Comparison of ENCODE assay signal across 1 cellular context in the genomic region with DNA sequence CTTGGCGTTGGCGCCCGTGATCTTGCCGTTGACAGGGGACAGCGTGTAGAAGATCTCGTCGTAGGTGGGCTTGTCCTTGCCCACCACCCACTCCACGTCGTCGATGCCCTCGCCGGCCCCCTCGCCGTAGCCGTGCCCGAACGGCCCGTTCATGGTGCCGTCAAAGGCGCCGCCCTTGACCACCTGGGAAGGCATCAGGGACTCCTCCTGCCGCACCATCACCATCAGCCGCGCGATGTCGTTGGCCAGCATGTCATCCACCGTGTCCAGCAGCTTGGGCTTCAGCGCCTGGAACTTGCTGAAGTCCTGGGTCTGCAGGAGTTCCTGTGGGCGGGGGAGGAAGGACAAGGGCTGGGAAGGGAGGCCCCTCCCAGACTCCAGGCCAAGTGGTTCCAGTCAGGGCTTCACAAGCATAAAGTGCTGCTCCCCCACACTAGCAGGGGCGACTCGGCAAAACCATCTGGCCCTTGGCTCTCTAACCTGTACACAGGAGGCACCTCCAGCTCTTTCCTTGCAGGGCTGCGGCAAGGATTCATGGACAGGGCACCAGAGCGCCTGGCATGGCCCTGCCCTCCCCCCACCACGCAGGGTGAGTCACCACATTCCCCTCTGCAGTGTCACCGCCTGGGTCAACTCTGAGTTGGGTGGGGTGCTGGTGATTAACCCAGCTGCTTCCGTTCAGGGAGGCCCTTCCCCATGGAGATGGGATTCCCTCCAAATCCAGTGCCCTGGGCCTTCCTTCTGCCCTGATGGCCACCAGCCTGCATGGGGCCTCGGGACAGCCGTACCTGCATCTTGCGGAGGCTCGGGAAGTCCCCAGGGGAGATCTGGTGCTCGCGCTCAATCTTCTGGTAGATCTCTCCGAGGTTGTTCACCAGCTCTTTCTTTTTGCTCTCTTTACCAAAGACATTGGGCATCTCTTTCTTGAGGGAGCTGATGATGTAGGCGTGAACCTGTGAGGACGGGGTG.
TF ChIP-seq lines count a peak whose summit lies in the region.

No MANE protein-coding gene starts in this region.

TF ChIP-seq in K562, 482 proteins besides CTCF, POLR2A, EP300 and RAD21 (continued from another document and continues in another):
- TF ChIP-seq, protein P1, sequence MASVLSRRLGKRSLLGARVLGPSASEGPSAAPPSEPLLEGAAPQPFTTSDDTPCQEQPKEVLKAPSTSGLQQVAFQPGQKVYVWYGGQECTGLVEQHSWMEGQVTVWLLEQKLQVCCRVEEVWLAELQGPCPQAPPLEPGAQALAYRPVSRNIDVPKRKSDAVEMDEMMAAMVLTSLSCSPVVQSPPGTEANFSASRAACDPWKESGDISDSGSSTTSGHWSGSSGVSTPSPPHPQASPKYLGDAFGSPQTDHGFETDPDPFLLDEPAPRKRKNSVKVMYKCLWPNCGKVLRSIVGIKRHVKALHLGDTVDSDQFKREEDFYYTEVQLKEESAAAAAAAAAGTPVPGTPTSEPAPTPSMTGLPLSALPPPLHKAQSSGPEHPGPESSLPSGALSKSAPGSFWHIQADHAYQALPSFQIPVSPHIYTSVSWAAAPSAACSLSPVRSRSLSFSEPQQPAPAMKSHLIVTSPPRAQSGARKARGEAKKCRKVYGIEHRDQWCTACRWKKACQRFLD (CRISPR knock-in tag; IDR thresholded peaks at IDR 0.05) = peak; percentile 76; the same call in 1 of the 2 replicates
- no peak for TF ChIP-seq ZFP91 (CRISPR knock-in tag; IDR thresholded peaks at IDR 0.05)
- TF ChIP-seq ZNF551 (CRISPR knock-in tag; IDR thresholded peaks at IDR 0.05) = no peak
- TF ChIP-seq MBD2 (IDR thresholded peaks at IDR 0.05; ENCODE audit: borderline replicate concordance, low read depth) = peak; percentile 70
- no peak for TF ChIP-seq RBM25 (IDR thresholded peaks at IDR 0.05; ENCODE audit: low read depth, low read length, severe bottlenecking)
- TF ChIP-seq IFI16 (CRISPR knock-in tag; IDR thresholded peaks at IDR 0.05) = no peak
- no peak; the same call in 1 of the 2 replicates for TF ChIP-seq POLR2AphosphoS5 (IDR thresholded peaks at IDR 0.05; ENCODE audit: control insufficient read depth, insufficient read depth, low read depth, low read length)
- TF ChIP-seq, protein P2, sequence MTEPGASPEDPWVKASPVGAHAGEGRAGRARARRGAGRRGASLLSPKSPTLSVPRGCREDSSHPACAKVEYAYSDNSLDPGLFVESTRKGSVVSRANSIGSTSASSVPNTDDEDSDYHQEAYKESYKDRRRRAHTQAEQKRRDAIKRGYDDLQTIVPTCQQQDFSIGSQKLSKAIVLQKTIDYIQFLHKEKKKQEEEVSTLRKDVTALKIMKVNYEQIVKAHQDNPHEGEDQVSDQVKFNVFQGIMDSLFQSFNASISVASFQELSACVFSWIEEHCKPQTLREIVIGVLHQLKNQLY (CRISPR knock-in tag; conservative IDR thresholded peaks at IDR 0.05) = no peak
- peak; percentile 71; the same call in 1 of the 2 replicates for TF ChIP-seq KLF1 (tag; IDR thresholded peaks at IDR 0.05)
- TF ChIP-seq ZBTB17 (CRISPR knock-in tag; IDR thresholded peaks at IDR 0.05) = no peak
- no peak for TF ChIP-seq SP2 (IDR thresholded peaks at IDR 0.05; ENCODE audit: extremely low read depth, low read depth, low read length, poor library complexity, severe bottlenecking)
- TF ChIP-seq, protein P3, sequence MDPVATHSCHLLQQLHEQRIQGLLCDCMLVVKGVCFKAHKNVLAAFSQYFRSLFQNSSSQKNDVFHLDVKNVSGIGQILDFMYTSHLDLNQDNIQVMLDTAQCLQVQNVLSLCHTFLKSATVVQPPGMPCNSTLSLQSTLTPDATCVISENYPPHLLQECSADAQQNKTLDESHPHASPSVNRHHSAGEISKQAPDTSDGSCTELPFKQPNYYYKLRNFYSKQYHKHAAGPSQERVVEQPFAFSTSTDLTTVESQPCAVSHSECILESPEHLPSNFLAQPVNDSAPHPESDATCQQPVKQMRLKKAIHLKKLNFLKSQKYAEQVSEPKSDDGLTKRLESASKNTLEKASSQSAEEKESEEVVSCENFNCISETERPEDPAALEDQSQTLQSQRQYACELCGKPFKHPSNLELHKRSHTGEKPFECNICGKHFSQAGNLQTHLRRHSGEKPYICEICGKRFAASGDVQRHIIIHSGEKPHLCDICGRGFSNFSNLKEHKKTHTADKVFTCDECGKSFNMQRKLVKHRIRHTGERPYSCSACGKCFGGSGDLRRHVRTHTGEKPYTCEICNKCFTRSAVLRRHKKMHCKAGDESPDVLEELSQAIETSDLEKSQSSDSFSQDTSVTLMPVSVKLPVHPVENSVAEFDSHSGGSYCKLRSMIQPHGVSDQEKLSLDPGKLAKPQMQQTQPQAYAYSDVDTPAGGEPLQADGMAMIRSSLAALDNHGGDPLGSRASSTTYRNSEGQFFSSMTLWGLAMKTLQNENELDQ (CRISPR knock-in tag; IDR thresholded peaks at IDR 0.05; ENCODE audit: borderline replicate concordance) = no peak
- TF ChIP-seq SOX6 (IDR thresholded peaks at IDR 0.05) = peak; percentile 46; the same call in 1 of the 2 replicates
- TF ChIP-seq ZNF75A (CRISPR knock-in tag; IDR thresholded peaks at IDR 0.05) = no peak
- TF ChIP-seq TEAD4 (IDR thresholded peaks at IDR 0.05; ENCODE audit: low read length) = peak; percentile 89
- TF ChIP-seq TEAD4 (CRISPR knock-in tag; IDR thresholded peaks at IDR 0.05; ENCODE audit: borderline replicate concordance) = peak; percentile 97
- no peak for TF ChIP-seq NCOA4 (IDR thresholded peaks at IDR 0.05; ENCODE audit: partially characterized antibody)
- no peak for TF ChIP-seq ZNF79 (CRISPR knock-in tag; IDR thresholded peaks at IDR 0.05; ENCODE audit: low read depth)
- TF ChIP-seq PHB (CRISPR knock-in tag; IDR thresholded peaks at IDR 0.05) = no peak
- no peak for TF ChIP-seq EHMT2 (IDR thresholded peaks at IDR 0.05)
- TF ChIP-seq DIDO1 (tag; IDR thresholded peaks at IDR 0.05; ENCODE audit: low read depth) = no peak
- TF ChIP-seq, protein P4, sequence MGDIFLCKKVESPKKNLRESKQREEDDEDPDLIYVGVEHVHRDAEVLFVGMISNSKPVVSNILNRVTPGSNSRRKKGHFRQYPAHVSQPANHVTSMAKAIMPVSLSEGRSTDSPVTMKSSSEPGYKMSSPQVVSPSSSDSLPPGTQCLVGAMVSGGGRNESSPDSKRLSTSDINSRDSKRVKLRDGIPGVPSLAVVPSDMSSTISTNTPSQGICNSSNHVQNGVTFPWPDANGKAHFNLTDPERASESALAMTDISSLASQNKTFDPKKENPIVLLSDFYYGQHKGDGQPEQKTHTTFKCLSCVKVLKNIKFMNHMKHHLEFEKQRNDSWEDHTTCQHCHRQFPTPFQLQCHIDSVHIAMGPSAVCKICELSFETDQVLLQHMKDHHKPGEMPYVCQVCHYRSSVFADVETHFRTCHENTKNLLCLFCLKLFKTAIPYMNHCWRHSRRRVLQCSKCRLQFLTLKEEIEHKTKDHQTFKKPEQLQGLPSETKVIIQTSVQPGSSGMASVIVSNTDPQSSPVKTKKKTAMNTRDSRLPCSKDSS (IDR thresholded peaks at IDR 0.05; ENCODE audit: low read depth, partially characterized antibody) = no peak
- TF ChIP-seq PHF8 (IDR thresholded peaks at IDR 0.05; ENCODE audit: borderline replicate concordance, low read length) = no peak
- no peak for TF ChIP-seq ZKSCAN8 (CRISPR knock-in tag; IDR thresholded peaks at IDR 0.05)
- TF ChIP-seq MBD1 (CRISPR knock-in tag; IDR thresholded peaks at IDR 0.05) = no peak
- no peak for TF ChIP-seq MEIS2 (IDR thresholded peaks at IDR 0.05; ENCODE audit: partially characterized antibody)
- no peak for TF ChIP-seq RBM15 (IDR thresholded peaks at IDR 0.05; ENCODE audit: insufficient read depth, low read length)
- TF ChIP-seq, protein P5, sequence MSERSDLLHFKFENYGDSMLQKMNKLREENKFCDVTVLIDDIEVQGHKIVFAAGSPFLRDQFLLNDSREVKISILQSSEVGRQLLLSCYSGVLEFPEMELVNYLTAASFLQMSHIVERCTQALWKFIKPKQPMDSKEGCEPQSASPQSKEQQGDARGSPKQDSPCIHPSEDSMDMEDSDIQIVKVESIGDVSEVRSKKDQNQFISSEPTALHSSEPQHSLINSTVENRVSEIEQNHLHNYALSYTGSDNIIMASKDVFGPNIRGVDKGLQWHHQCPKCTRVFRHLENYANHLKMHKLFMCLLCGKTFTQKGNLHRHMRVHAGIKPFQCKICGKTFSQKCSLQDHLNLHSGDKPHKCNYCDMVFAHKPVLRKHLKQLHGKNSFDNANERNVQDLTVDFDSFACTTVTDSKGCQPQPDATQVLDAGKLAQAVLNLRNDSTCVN (CRISPR knock-in tag; IDR thresholded peaks at IDR 0.05) = no peak
- TF ChIP-seq MYC (IDR thresholded peaks at IDR 0.05; ENCODE audit: low read depth, low read length) = peak; percentile 30; the same call in 1 of the 2 replicates
- no peak for TF ChIP-seq MYC (CRISPR knock-in tag; IDR thresholded peaks at IDR 0.05; ENCODE audit: borderline replicate concordance, low read depth)
- TF ChIP-seq YBX1 (IDR thresholded peaks at IDR 0.05) = no peak
- TF ChIP-seq PTRF (tag; IDR thresholded peaks at IDR 0.05) = no peak
- TF ChIP-seq TCFL5 (CRISPR knock-in tag; conservative IDR thresholded peaks at IDR 0.05) = no peak
- no peak for TF ChIP-seq ZNF124 (CRISPR knock-in tag; IDR thresholded peaks at IDR 0.05)
- TF ChIP-seq ARNT (IDR thresholded peaks at IDR 0.05) = peak in 1 of 2 experiments; percentile 42; a peak in 1 of 4 replicates
- TF ChIP-seq ZBTB9 (CRISPR knock-in tag; IDR thresholded peaks at IDR 0.05) = no peak
- no peak for TF ChIP-seq NFXL1 (CRISPR knock-in tag; IDR thresholded peaks at IDR 0.05)
- TF ChIP-seq KAT8 (IDR thresholded peaks at IDR 0.05; ENCODE audit: low read depth) = no peak
- no peak for TF ChIP-seq RAD51 (IDR thresholded peaks at IDR 0.05; ENCODE audit: borderline replicate concordance, low read depth)
- TF ChIP-seq DLX4 (CRISPR knock-in tag; IDR thresholded peaks at IDR 0.05) = no peak
- TF ChIP-seq ZNF785 (CRISPR knock-in tag; IDR thresholded peaks at IDR 0.05) = no peak
- TF ChIP-seq XRCC4 (IDR thresholded peaks at IDR 0.05; ENCODE audit: extremely low read depth, insufficient read depth, insufficient read length) = no peak
- peak; percentile 83 for TF ChIP-seq VEZF1 (CRISPR knock-in tag; IDR thresholded peaks at IDR 0.05)
